Comparison of ENCODE assay signal across 23 cellular contexts in the genomic region with DNA sequence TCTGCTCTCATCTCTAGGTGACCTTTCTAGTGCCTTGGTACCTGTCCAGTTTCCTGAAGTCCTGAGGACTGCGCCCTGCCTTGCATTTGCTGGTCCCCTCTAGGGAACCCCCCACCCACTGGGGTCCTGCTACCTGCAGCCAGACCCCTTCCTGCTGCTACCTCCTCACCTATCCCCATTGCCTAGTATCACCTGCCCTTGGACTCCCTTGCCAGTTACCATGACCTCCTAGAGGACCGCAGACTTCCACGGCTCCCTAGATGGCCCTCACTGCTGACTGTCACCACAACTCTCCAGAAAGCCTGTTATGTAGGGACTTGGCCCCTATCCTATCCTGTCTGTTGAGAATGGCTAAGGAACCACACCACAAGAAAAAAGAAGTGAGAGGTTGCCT.
DNase-seq lines count a peak whose midpoint lies in the region; ATAC-seq and TF ChIP-seq lines count a peak whose summit lies in the region.
"Had no signal": no experiment of that assay in that cellular context is flagged by ENCODE, and none has a peak within 500 bp of the region (broad histone marks: within the 10 kb centered on the region; RNA-seq: fewer than 3 reads in every experiment).

No MANE protein-coding gene starts in this region.

- no peak for TF ChIP-seq CTCF in Calu3 (IDR thresholded peaks at IDR 0.05; ENCODE audit: unreplicated experiment)

- H3K4me3 ChIP-seq in adipocyte (ENCODE audit: low read length) (no peak overlapping the region), rectal smooth muscle tissue (ENCODE audit: low read length) (no peak overlapping the region)
- H3K4me3 ChIP-seq: HAP-1, left lung had no signal

- peak overlapping the region; percentile 70 for H3K27ac ChIP-seq in rectal smooth muscle tissue (ENCODE audit: low read depth, low read length)

- ATAC-seq in left ventricle myocardium superior, result peak; percentile 20
- no peak for ATAC-seq in HG03439 (IDR thresholded peaks at IDR 0.05; ENCODE audit: unreplicated experiment)
- ATAC-seq in GM19397 (IDR thresholded peaks at IDR 0.05; ENCODE audit: unreplicated experiment), result no peak
- no peak for ATAC-seq in GM19463 (IDR thresholded peaks at IDR 0.05; ENCODE audit: unreplicated experiment)
- no peak for ATAC-seq in GM19328 (IDR thresholded peaks at IDR 0.05; ENCODE audit: unreplicated experiment)
- ATAC-seq: effector memory CD8-positive, alpha-beta T cell; stimulated activated effector memory CD8-positive, alpha-beta T cell treated with anti-CD3 and anti-CD28 coated beads, Interleukin-12 subunit alpha, Interleukin-12 subunit beta, amount 100 ng/mL, for 72 hours had no signal

- H3K4me3 Mint-ChIP-seq in Calu3 (ENCODE audit: low read depth, unreplicated experiment), result peak overlapping the region; percentile 24
- H3K4me3 Mint-ChIP-seq: activated B cell treated with CpG ODN at 0.5 μM for 24 hours; activated CD4-positive, alpha-beta memory T cell treated with anti-CD3 and anti-CD28 coated beads, Interleukin-2, amount 10 ng/mL, durations not matched to agents 7 days and 5 days; CD4-positive, CD25-positive, alpha-beta regulatory T cell; effector memory CD8-positive, alpha-beta T cell; stimulated activated effector memory CD8-positive, alpha-beta T cell treated with anti-CD3 and anti-CD28 coated beads, Interleukin-12 subunit alpha, Interleukin-12 subunit beta, amount 100 ng/mL, for 72 hours had no signal

- H3K4me1 Mint-ChIP-seq in Calu3 (ENCODE audit: low read depth, unreplicated experiment), result peaks cover 17% of the 10 kb centered on the region
- H3K4me1 Mint-ChIP-seq: activated B cell treated with CpG ODN at 0.5 μM for 24 hours; activated CD4-positive, alpha-beta memory T cell treated with anti-CD3 and anti-CD28 coated beads, Interleukin-2, amount 10 ng/mL, durations not matched to agents 7 days and 5 days; CD4-positive, CD25-positive, alpha-beta regulatory T cell; stimulated activated effector memory CD8-positive, alpha-beta T cell treated with anti-CD3 and anti-CD28 coated beads, Interleukin-12 subunit alpha, Interleukin-12 subunit beta, amount 100 ng/mL, for 72 hours had no signal

- no peaks in the 10 kb centered on the region for H3K36me3 ChIP-seq in adipocyte (ENCODE audit: control insufficient read depth, insufficient read depth, low read length, severe bottlenecking)
- no peaks in the 10 kb centered on the region for H3K36me3 ChIP-seq in rectal smooth muscle tissue (ENCODE audit: control insufficient read depth, insufficient read depth, low read length)
- H3K36me3 ChIP-seq: HAP-1, left lung had no signal

- peaks cover 28% of the 10 kb centered on the region for H3K4me1 ChIP-seq in adipocyte (ENCODE audit: control insufficient read depth, insufficient read depth, low read length)
- peaks cover 12% of the 10 kb centered on the region for H3K4me1 ChIP-seq in rectal smooth muscle tissue (ENCODE audit: control insufficient read depth, insufficient read depth, low read length)
- H3K4me1 ChIP-seq: HAP-1 had no signal

- H3K9me3 ChIP-seq in adipocyte (ENCODE audit: control insufficient read depth, low read length), result no peaks in the 10 kb centered on the region
- H3K9me3 ChIP-seq: HAP-1, left lung had no signal

- H3K9ac ChIP-seq in adipocyte (ENCODE audit: low read length) (peak overlapping the region; percentile 28), rectal smooth muscle tissue (ENCODE audit: low read length) (no peak overlapping the region)

- H3K27me3 Mint-ChIP-seq in Calu3 (ENCODE audit: unreplicated experiment), result no peaks in the 10 kb centered on the region
- H3K27me3 Mint-ChIP-seq: activated B cell treated with CpG ODN at 0.5 μM for 24 hours; activated CD4-positive, alpha-beta memory T cell treated with anti-CD3 and anti-CD28 coated beads, Interleukin-2, amount 10 ng/mL, durations not matched to agents 7 days and 5 days; CD4-positive, CD25-positive, alpha-beta regulatory T cell had no signal

- CTCF ChIA-PET in Calu3 (lab: Charles Lee), result no interaction called here

- no peak overlapping the region for H3K27ac Mint-ChIP-seq in Calu3 (ENCODE audit: unreplicated experiment)
- H3K27ac Mint-ChIP-seq: activated B cell treated with CpG ODN at 0.5 μM for 24 hours; activated CD4-positive, alpha-beta memory T cell treated with anti-CD3 and anti-CD28 coated beads, Interleukin-2, amount 10 ng/mL, durations not matched to agents 7 days and 5 days; CD4-positive, CD25-positive, alpha-beta regulatory T cell; effector memory CD8-positive, alpha-beta T cell; stimulated activated effector memory CD8-positive, alpha-beta T cell treated with anti-CD3 and anti-CD28 coated beads, Interleukin-12 subunit alpha, Interleukin-12 subunit beta, amount 100 ng/mL, for 72 hours had no signal

- DNase-seq in Calu3 (no peak), adipocyte (ENCODE audit: low read depth) (no peak), left ventricle myocardium superior (no peak)
- DNase-seq: activated B cell treated with CpG ODN at 0.5 μM for 24 hours; activated CD4-positive, alpha-beta memory T cell treated with anti-CD3 and anti-CD28 coated beads, Interleukin-2, amount 10 ng/mL, durations not matched to agents 7 days and 5 days; activated naive CD4-positive, alpha-beta T cell; amniotic stem cell; CD4-positive, CD25-positive, alpha-beta regulatory T cell; cerebellar nuclear complex; effector memory CD8-positive, alpha-beta T cell; left lung; NCI-H1105; NCI-H2029 treated with DMSO at 0.1 percent for 48 hours; NCI-H345; NCI-H82; occipital lobe had no signal

- BruUV-seq in Calu3 (replicated peaks; lab: Mats Ljungman, UMichigan), result no TSS peak

- H3K36me3 Mint-ChIP-seq in Calu3 (ENCODE audit: insufficient read depth, unreplicated experiment), result no peaks in the 10 kb centered on the region
- H3K36me3 Mint-ChIP-seq: CD4-positive, CD25-positive, alpha-beta regulatory T cell; stimulated activated effector memory CD8-positive, alpha-beta T cell treated with anti-CD3 and anti-CD28 coated beads, Interleukin-12 subunit alpha, Interleukin-12 subunit beta, amount 100 ng/mL, for 72 hours had no signal

- no peaks in the 10 kb centered on the region for H3K9me3 Mint-ChIP-seq in Calu3 (ENCODE audit: low read depth, unreplicated experiment)
- H3K9me3 Mint-ChIP-seq: activated B cell treated with CpG ODN at 0.5 μM for 24 hours; activated CD4-positive, alpha-beta memory T cell treated with anti-CD3 and anti-CD28 coated beads, Interleukin-2, amount 10 ng/mL, durations not matched to agents 7 days and 5 days; CD4-positive, CD25-positive, alpha-beta regulatory T cell; effector memory CD8-positive, alpha-beta T cell; stimulated activated effector memory CD8-positive, alpha-beta T cell treated with anti-CD3 and anti-CD28 coated beads, Interleukin-12 subunit alpha, Interleukin-12 subunit beta, amount 100 ng/mL, for 72 hours had no signal

- intact Hi-C loops in Calu3 (cut with micrococcal nuclease; ENCODE audit: unreplicated experiment) (no loop called here), left ventricle myocardium superior (cut with micrococcal nuclease) (no loop called here)

- peaks cover 26% of the 10 kb centered on the region for H3K27me3 ChIP-seq in adipocyte (replicated peaks; ENCODE audit: control insufficient read depth, insufficient read depth, low read length)
- no peaks in the 10 kb centered on the region for H3K27me3 ChIP-seq in rectal smooth muscle tissue (ENCODE audit: control insufficient read depth, insufficient read depth, low read length)
- H3K27me3 ChIP-seq: left lung had no signal
